In the genomic region with DNA sequence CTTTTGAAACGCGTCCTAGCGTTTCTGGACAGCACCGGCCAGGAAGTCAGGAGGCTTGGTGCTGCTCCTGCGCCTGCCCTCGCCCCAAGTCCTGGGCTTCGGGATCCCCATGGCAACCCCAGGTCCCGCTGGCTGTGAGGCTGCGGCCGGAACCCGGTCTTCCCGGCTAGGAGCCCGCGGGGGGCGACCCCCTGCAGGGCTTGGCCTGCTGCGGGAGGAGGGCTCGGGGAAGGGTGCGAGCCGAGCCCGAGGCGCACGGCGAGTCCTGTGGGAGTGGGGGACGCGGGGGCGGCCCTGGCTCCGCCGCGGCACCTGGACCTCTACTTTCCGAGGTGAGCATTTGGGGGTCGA, we compare ENCODE assay signal across 1 cellular context.
TF ChIP-seq lines count a peak whose summit lies in the region.

No MANE protein-coding gene starts in this region.

TF ChIP-seq in HCT116, 20 proteins besides CTCF, POLR2A, EP300 and RAD21 (continued from another document):
- TF ChIP-seq, protein P1, sequence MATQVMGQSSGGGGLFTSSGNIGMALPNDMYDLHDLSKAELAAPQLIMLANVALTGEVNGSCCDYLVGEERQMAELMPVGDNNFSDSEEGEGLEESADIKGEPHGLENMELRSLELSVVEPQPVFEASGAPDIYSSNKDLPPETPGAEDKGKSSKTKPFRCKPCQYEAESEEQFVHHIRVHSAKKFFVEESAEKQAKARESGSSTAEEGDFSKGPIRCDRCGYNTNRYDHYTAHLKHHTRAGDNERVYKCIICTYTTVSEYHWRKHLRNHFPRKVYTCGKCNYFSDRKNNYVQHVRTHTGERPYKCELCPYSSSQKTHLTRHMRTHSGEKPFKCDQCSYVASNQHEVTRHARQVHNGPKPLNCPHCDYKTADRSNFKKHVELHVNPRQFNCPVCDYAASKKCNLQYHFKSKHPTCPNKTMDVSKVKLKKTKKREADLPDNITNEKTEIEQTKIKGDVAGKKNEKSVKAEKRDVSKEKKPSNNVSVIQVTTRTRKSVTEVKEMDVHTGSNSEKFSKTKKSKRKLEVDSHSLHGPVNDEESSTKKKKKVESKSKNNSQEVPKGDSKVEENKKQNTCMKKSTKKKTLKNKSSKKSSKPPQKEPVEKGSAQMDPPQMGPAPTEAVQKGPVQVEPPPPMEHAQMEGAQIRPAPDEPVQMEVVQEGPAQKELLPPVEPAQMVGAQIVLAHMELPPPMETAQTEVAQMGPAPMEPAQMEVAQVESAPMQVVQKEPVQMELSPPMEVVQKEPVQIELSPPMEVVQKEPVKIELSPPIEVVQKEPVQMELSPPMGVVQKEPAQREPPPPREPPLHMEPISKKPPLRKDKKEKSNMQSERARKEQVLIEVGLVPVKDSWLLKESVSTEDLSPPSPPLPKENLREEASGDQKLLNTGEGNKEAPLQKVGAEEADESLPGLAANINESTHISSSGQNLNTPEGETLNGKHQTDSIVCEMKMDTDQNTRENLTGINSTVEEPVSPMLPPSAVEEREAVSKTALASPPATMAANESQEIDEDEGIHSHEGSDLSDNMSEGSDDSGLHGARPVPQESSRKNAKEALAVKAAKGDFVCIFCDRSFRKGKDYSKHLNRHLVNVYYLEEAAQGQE (IDR thresholded peaks at IDR 0.05; ENCODE audit: low read depth) = no peak
